In genomic region chr10:112214335-112214941, GRCh38 we compare ENCODE assay signal across 21 cellular contexts. TPM values are rescaled to one million over a fixed set of nuclear protein-coding genes. Genes with fewer than 3 reads are reported as not detected.
DNase-seq lines count a peak whose midpoint lies in the region; ATAC-seq and TF ChIP-seq lines count a peak whose summit lies in the region.
"Had no signal": no experiment of that assay in that cellular context is flagged by ENCODE, and none has a peak within 500 bp of the region (broad histone marks: within the 10 kb centered on the region; RNA-seq: fewer than 3 reads in every experiment).

No MANE protein-coding gene starts in this region.

- 13% methylated on average over 7 of the region's 7 CpGs for WGBS in SK-N-SH (ENCODE audit: low lambda C conversion rate)

- no peaks in the 10 kb centered on the region for H3K9me2 ChIP-seq in SK-N-SH

- POLR2A ChIA-PET in Caco-2 (lab: Charles Lee) = no interaction called here
- POLR2A ChIA-PET in SK-N-SH (lab: Yijun Ruan, JAX) = interaction anchor here (1.0 to 2.4 kb wide), 3 partner anchors 15 to 31 kb away, joined by 3 to 6 read pairs (median 6); partner anchors contain the start of gene GPAM

- no peaks in the 10 kb centered on the region for H3K36me3 Mint-ChIP-seq in Caco-2 (ENCODE audit: insufficient read depth, unreplicated experiment)
- H3K36me3 Mint-ChIP-seq in stimulated activated effector memory CD8-positive, alpha-beta T cell treated with anti-CD3 and anti-CD28 coated beads, Interleukin-12 subunit alpha, Interleukin-12 subunit beta, amount 100 ng/mL, for 72 hours = no peaks in the 10 kb centered on the region
- H3K36me3 Mint-ChIP-seq: CD8-positive, alpha-beta memory T cell had no signal

- H4K20me1 ChIP-seq in SK-N-SH (ENCODE audit: insufficient read depth) = no peaks in the 10 kb centered on the region
- H4K20me1 ChIP-seq in osteoblast (ENCODE audit: insufficient read depth, low read length) = no peaks in the 10 kb centered on the region

- H3K9ac ChIP-seq in SK-N-SH = no peak overlapping the region
- H3K9ac ChIP-seq: GM23248 had no signal

- H3K27me3 ChIP-seq in Caco-2 (replicated peaks; ENCODE audit: control insufficient read depth, insufficient read depth, low read length) = no peaks in the 10 kb centered on the region
- H3K27me3 ChIP-seq in SK-N-SH (ENCODE audit: insufficient read depth) = no peaks in the 10 kb centered on the region
- H3K27me3 ChIP-seq in osteoblast (ENCODE audit: insufficient read depth, low read length) = no peaks in the 10 kb centered on the region

- TF ChIP-seq EP300 in SK-N-SH (IDR thresholded peaks at IDR 0.05; ENCODE audit: borderline replicate concordance in 1 of 2, low read depth in 1 of 2, low read length in 1 of 2) = peak in 1 of 2 experiments; percentile 49; a peak in 1 of 4 replicates

- H3K4me2 ChIP-seq in SK-N-SH (no peak overlapping the region), osteoblast (ENCODE audit: insufficient read depth, low read length) (no peak overlapping the region)
- H3K4me2 ChIP-seq: PC-9 had no signal

- H3K27me3 Mint-ChIP-seq in Caco-2 (ENCODE audit: insufficient read depth, unreplicated experiment) = no peaks in the 10 kb centered on the region

- no TSS peak for BruUV-seq in Caco-2 (replicated peaks; lab: Mats Ljungman, UMichigan)

- no peaks in the 10 kb centered on the region for H3F3A ChIP-seq in SK-N-SH (replicated peaks; ENCODE audit: insufficient read depth)

- intact Hi-C loops in Caco-2 (cut with micrococcal nuclease; ENCODE audit: unreplicated experiment) = no loop called here

- H3K79me2 ChIP-seq in SK-N-SH (ENCODE audit: insufficient read depth) (no peaks in the 10 kb centered on the region), osteoblast (ENCODE audit: insufficient read depth, low read length) (no peaks in the 10 kb centered on the region)

- peaks cover 13% of the 10 kb centered on the region for H3K4me1 Mint-ChIP-seq in Caco-2 (ENCODE audit: low read depth, unreplicated experiment)
- H3K4me1 Mint-ChIP-seq in stimulated activated effector memory CD8-positive, alpha-beta T cell treated with anti-CD3 and anti-CD28 coated beads, Interleukin-12 subunit alpha, Interleukin-12 subunit beta, amount 100 ng/mL, for 72 hours = no peaks in the 10 kb centered on the region
- H3K4me1 Mint-ChIP-seq: CD8-positive, alpha-beta memory T cell had no signal

- no peaks in the 10 kb centered on the region for H3K36me3 ChIP-seq in Caco-2 (ENCODE audit: control insufficient read depth, insufficient read depth, low read length)
- H3K36me3 ChIP-seq in SK-N-SH (replicated peaks in 1 of 2; ENCODE audit: control insufficient read depth in 1 of 2, insufficient read depth in 2 of 2, low read length in 1 of 2) = no peaks in the 10 kb centered on the region
- no peaks in the 10 kb centered on the region for H3K36me3 ChIP-seq in osteoblast (ENCODE audit: insufficient read depth, low read length)

- H3K4me3 ChIP-seq in Caco-2 (ENCODE audit: low read depth, low read length) = no peak overlapping the region
- H3K4me3 ChIP-seq in SK-N-SH (ENCODE audit: low read depth in 2 of 2, low read length in 1 of 2) = peak overlapping the region in 1 of 2 experiments; percentile 34; a peak in 2 of 4 replicates
- H3K4me3 ChIP-seq in fibroblast of mammary gland (ENCODE audit: control insufficient read depth, low read depth, low read length) = no peak overlapping the region
- H3K4me3 ChIP-seq in osteoblast (ENCODE audit: insufficient read depth, low read length) = no peak overlapping the region
- H3K4me3 ChIP-seq: GM23248, PC-9 had no signal

- peak overlapping the region; percentile 39 for H3K4me3 Mint-ChIP-seq in Caco-2 (ENCODE audit: unreplicated experiment)
- no peak overlapping the region for H3K4me3 Mint-ChIP-seq in stimulated activated effector memory CD8-positive, alpha-beta T cell treated with anti-CD3 and anti-CD28 coated beads, Interleukin-12 subunit alpha, Interleukin-12 subunit beta, amount 100 ng/mL, for 72 hours

- DNase-seq in Caco-2 (no peak), SK-N-SH (peak; percentile 27), fibroblast of mammary gland (ENCODE audit: low read depth) (peak; percentile 18), osteoblast (ENCODE audit: insufficient read length, low spot score, missing footprints) (peak; percentile 76)
- DNase-seq in stimulated activated effector memory CD8-positive, alpha-beta T cell treated with anti-CD3 and anti-CD28 coated beads, Interleukin-12 subunit alpha, Interleukin-12 subunit beta, amount 100 ng/mL, for 72 hours (ENCODE audit: low spot score in 2 of 2) = no peak
- DNase-seq: C1 segment of cervical spinal cord; CD8-positive, alpha-beta memory T cell; DMS79 treated with DMSO at 0.1 percent for 48 hours; KG1; NCI-H1417; NCI-H187; NCI-H2107; NCI-H226; NCI-H524; PC-9; SIG-M5 had no signal

- CTCF ChIA-PET in Caco-2 (lab: Charles Lee) = no interaction called here
- CTCF ChIA-PET in SK-N-SH (lab: Yijun Ruan, JAX) = interaction anchor here (0.7 to 1.8 kb wide), 6 partner anchors 17 to 77 kb away, joined by 3 to 5 read pairs (median 4); no protein-coding TSS in a partner anchor

- 0 out of 2 replicates have a peak, but pooled peaks cover 2% of the 10 kb centered on the region for H3K9me3 ChIP-seq in Caco-2
- H3K9me3 ChIP-seq in SK-N-SH = no peaks in the 10 kb centered on the region
- H3K9me3 ChIP-seq in osteoblast (ENCODE audit: low read depth, low read length) = no peaks in the 10 kb centered on the region

- no peaks in the 10 kb centered on the region for H3K9me3 Mint-ChIP-seq in Caco-2 (ENCODE audit: unreplicated experiment)
- H3K9me3 Mint-ChIP-seq in stimulated activated effector memory CD8-positive, alpha-beta T cell treated with anti-CD3 and anti-CD28 coated beads, Interleukin-12 subunit alpha, Interleukin-12 subunit beta, amount 100 ng/mL, for 72 hours = no peaks in the 10 kb centered on the region

- no peak for ATAC-seq in stimulated activated effector memory CD8-positive, alpha-beta T cell treated with anti-CD3 and anti-CD28 coated beads, Interleukin-12 subunit alpha, Interleukin-12 subunit beta, amount 100 ng/mL, for 72 hours
- ATAC-seq in HG02852 (IDR thresholded peaks at IDR 0.05; ENCODE audit: unreplicated experiment) (no peak), HG03565 (IDR thresholded peaks at IDR 0.05; ENCODE audit: unreplicated experiment) (no peak)
- ATAC-seq: HCT116 had no signal

- H3K27ac ChIP-seq in SK-N-SH (ENCODE audit: low read depth in 2 of 2, low read length in 1 of 2) = peak overlapping the region in 1 of 2 experiments; percentile 99; a peak in 2 of 4 replicates
- peak overlapping the region; percentile 37 for H3K27ac ChIP-seq in osteoblast (ENCODE audit: low read depth, low read length)
- H3K27ac ChIP-seq: GM23248, PC-9, RWPE1 had no signal

- TF ChIP-seq RAD21 in SK-N-SH (IDR thresholded peaks at IDR 0.05; ENCODE audit: low read length) = no peak

- TF ChIP-seq CTCF in Caco-2 (IDR thresholded peaks at IDR 0.05; ENCODE audit: insufficient read depth in 1 of 2, low read depth in 1 of 2, low read length in 1 of 2, severe bottlenecking in 1 of 2, unreplicated experiment in 1 of 2) (no peak), SK-N-SH (IDR thresholded peaks at IDR 0.05) (no peak), fibroblast of mammary gland (conservative IDR thresholded peaks at IDR 0.05; ENCODE audit: control insufficient read depth, insufficient read depth, low read depth, low read length) (no peak), osteoblast (IDR thresholded peaks at IDR 0.05; ENCODE audit: extremely low read depth, low read depth, low read length) (no peak)

- H3K27ac Mint-ChIP-seq in Caco-2 (ENCODE audit: unreplicated experiment) = no peak overlapping the region
- H3K27ac Mint-ChIP-seq in stimulated activated effector memory CD8-positive, alpha-beta T cell treated with anti-CD3 and anti-CD28 coated beads, Interleukin-12 subunit alpha, Interleukin-12 subunit beta, amount 100 ng/mL, for 72 hours = no peak overlapping the region
- H3K27ac Mint-ChIP-seq: CD8-positive, alpha-beta memory T cell had no signal

- H3K4me1 ChIP-seq in Caco-2 (peaks cover 14% of the 10 kb centered on the region), SK-N-SH (ENCODE audit: control insufficient read depth in 1 of 2, insufficient read depth in 2 of 2, low read depth in 1 of 2, low read length in 1 of 2) (peaks cover 0 to 60% of the 10 kb centered on the region in 2 experiments; a peak in 2 of 4 replicates), osteoblast (ENCODE audit: insufficient read depth, low read length) (peaks cover 17% of the 10 kb centered on the region)

- H2AFZ ChIP-seq in SK-N-SH (ENCODE audit: low read depth) (0 out of 2 replicates have a peak overlapping the region, but pooled peaks have one; percentile 11), osteoblast (ENCODE audit: low read length) (no peak overlapping the region)
- H2AFZ ChIP-seq: GM23248, PC-9 had no signal

TF ChIP-seq in SK-N-SH, 30 proteins besides CTCF, POLR2A, EP300 and RAD21:
- TF ChIP-seq PBX3 (IDR thresholded peaks at IDR 0.05) (no peak), SMC3 (IDR thresholded peaks at IDR 0.05; ENCODE audit: low read depth, low read length) (no peak), NFIC (IDR thresholded peaks at IDR 0.05; ENCODE audit: borderline replicate concordance) (no peak), MXI1 (IDR thresholded peaks at IDR 0.05; ENCODE audit: low read depth, low read length) (peak; percentile 90), FOSL2 (IDR thresholded peaks at IDR 0.05; ENCODE audit: borderline replicate concordance, low read depth) (no peak)

RNA-seq across cellular contexts. Expression of gene GPAM, which starts 30.9 kb away (rescaled TPM):
- 40.2 and 44.4 TPM in 2 replicates for total RNA-seq in Caco-2 (2022)
- 2.1 and 3.9 TPM in 2 replicates for polyA plus RNA-seq in SK-N-SH (2012; rRNA removed)
- polyA plus RNA-seq in SK-N-SH (2012; cell fraction: cytosol; rRNA removed) = 3.4 and 3.9 TPM in 2 replicates
- 2.2 and 4.1 TPM in 2 replicates for polyA plus RNA-seq in SK-N-SH (2012; cell fraction: nucleus; rRNA removed)
- total RNA-seq in osteoblast = 10.5 and 15.6 TPM in 2 replicates

Comparison
In these comparisons a context has a peak if more than half of its experiments do, and no peak if none do; other contexts are left out.
1. DNase-seq: peak in SK-N-SH (single experiment), fibroblast of mammary gland (single experiment) and osteoblast (single experiment); none in Caco-2 (0 of 2) and stimulated activated effector memory CD8-positive, alpha-beta T cell treated with anti-CD3 and anti-CD28 coated beads, Interleukin-12 subunit alpha, Interleukin-12 subunit beta, amount 100 ng/mL, for 72 hours (0 of 2).